In the genomic region with DNA sequence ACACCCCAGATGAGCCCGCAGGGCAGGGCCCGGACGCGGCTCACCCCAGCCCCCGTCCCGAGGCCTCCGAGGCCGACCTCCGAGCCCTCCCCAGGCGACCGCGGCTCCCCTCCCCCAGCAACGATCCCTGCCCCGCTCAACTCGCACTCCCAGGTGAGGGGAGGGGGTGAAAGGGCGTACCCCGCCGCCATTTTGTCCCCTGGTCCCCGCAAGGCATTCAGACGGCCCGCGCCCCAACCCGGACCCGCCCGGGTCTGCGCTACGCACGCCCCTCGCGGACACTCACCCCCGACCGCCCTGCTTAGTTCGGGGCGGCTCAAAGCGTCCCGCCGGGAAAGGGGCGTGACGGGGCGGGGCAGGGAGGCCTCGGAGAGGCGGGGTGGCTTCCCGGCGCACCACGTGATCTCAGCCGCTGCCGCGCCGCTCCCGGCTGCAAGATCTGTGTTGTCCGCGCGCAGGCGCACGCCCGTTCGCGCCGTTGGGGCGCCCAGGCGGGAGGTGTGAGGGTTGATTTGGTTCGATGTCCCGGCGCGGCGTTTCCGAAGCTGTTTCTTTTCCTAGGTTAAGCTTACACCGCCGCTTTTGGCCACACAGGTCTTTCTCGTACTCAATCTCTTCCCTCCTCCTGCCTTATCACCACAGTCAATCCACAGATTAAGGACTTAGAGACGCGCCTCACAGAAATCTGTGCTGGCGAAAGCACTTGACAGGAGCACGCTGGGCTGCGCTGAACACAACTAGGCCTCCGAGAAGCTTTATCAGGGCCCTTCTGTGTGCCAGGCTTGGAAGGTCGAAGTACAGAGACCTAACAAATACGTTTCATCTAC, we compare ENCODE assay signal across 1 cellular context.
TF ChIP-seq lines count a peak whose summit lies in the region.

A gene with protein sequence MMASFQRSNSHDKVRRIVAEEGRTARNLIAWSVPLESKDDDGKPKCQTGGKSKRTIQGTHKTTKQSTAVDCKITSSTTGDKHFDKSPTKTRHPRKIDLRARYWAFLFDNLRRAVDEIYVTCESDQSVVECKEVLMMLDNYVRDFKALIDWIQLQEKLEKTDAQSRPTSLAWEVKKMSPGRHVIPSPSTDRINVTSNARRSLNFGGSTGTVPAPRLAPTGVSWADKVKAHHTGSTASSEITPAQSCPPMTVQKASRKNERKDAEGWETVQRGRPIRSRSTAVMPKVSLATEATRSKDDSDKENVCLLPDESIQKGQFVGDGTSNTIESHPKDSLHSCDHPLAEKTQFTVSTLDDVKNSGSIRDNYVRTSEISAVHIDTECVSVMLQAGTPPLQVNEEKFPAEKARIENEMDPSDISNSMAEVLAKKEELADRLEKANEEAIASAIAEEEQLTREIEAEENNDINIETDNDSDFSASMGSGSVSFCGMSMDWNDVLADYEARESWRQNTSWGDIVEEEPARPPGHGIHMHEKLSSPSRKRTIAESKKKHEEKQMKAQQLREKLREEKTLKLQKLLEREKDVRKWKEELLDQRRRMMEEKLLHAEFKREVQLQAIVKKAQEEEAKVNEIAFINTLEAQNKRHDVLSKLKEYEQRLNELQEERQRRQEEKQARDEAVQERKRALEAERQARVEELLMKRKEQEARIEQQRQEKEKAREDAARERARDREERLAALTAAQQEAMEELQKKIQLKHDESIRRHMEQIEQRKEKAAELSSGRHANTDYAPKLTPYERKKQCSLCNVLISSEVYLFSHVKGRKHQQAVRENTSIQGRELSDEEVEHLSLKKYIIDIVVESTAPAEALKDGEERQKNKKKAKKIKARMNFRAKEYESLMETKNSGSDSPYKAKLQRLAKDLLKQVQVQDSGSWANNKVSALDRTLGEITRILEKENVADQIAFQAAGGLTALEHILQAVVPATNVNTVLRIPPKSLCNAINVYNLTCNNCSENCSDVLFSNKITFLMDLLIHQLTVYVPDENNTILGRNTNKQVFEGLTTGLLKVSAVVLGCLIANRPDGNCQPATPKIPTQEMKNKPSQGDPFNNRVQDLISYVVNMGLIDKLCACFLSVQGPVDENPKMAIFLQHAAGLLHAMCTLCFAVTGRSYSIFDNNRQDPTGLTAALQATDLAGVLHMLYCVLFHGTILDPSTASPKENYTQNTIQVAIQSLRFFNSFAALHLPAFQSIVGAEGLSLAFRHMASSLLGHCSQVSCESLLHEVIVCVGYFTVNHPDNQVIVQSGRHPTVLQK (N-terminal part only) (minus strand): TSS at position 328 of the 827 bp plus-strand sequence. CDS start 21,523 bp downstream, outside the sequence.

TF ChIP-seq in HepG2, 621 proteins besides CTCF, POLR2A, EP300 and RAD21 (continued from another document and continues in another):
- peak; percentile 80 for TF ChIP-seq IKZF5 (CRISPR knock-in tag; IDR thresholded peaks at IDR 0.05)
- TF ChIP-seq, protein P1, sequence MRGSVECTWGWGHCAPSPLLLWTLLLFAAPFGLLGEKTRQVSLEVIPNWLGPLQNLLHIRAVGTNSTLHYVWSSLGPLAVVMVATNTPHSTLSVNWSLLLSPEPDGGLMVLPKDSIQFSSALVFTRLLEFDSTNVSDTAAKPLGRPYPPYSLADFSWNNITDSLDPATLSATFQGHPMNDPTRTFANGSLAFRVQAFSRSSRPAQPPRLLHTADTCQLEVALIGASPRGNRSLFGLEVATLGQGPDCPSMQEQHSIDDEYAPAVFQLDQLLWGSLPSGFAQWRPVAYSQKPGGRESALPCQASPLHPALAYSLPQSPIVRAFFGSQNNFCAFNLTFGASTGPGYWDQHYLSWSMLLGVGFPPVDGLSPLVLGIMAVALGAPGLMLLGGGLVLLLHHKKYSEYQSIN (CRISPR knock-in tag; IDR thresholded peaks at IDR 0.05; ENCODE audit: borderline replicate concordance): no peak
- peak; percentile 97 for TF ChIP-seq NKX3-1 (CRISPR knock-in tag; IDR thresholded peaks at IDR 0.05)
- TF ChIP-seq ZFAT (CRISPR knock-in tag; conservative IDR thresholded peaks at IDR 0.05): 0 out of 2 replicates have a peak, but pooled peaks have one; percentile 50
- 0 out of 2 replicates have a peak, but pooled peaks have one; percentile 15 for TF ChIP-seq ZBTB21 (CRISPR knock-in tag; IDR thresholded peaks at IDR 0.05)
- peak; percentile 78; the same call in 1 of the 2 replicates for TF ChIP-seq ZNF251 (CRISPR knock-in tag; IDR thresholded peaks at IDR 0.05)
- TF ChIP-seq, protein P2, sequence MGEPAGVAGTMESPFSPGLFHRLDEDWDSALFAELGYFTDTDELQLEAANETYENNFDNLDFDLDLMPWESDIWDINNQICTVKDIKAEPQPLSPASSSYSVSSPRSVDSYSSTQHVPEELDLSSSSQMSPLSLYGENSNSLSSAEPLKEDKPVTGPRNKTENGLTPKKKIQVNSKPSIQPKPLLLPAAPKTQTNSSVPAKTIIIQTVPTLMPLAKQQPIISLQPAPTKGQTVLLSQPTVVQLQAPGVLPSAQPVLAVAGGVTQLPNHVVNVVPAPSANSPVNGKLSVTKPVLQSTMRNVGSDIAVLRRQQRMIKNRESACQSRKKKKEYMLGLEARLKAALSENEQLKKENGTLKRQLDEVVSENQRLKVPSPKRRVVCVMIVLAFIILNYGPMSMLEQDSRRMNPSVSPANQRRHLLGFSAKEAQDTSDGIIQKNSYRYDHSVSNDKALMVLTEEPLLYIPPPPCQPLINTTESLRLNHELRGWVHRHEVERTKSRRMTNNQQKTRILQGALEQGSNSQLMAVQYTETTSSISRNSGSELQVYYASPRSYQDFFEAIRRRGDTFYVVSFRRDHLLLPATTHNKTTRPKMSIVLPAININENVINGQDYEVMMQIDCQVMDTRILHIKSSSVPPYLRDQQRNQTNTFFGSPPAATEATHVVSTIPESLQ (CRISPR knock-in tag; conservative IDR thresholded peaks at IDR 0.05): no peak
- peak; percentile 70; the same call in 1 of the 2 replicates for TF ChIP-seq ZBTB38 (CRISPR knock-in tag; IDR thresholded peaks at IDR 0.05)
- TF ChIP-seq, protein P3, sequence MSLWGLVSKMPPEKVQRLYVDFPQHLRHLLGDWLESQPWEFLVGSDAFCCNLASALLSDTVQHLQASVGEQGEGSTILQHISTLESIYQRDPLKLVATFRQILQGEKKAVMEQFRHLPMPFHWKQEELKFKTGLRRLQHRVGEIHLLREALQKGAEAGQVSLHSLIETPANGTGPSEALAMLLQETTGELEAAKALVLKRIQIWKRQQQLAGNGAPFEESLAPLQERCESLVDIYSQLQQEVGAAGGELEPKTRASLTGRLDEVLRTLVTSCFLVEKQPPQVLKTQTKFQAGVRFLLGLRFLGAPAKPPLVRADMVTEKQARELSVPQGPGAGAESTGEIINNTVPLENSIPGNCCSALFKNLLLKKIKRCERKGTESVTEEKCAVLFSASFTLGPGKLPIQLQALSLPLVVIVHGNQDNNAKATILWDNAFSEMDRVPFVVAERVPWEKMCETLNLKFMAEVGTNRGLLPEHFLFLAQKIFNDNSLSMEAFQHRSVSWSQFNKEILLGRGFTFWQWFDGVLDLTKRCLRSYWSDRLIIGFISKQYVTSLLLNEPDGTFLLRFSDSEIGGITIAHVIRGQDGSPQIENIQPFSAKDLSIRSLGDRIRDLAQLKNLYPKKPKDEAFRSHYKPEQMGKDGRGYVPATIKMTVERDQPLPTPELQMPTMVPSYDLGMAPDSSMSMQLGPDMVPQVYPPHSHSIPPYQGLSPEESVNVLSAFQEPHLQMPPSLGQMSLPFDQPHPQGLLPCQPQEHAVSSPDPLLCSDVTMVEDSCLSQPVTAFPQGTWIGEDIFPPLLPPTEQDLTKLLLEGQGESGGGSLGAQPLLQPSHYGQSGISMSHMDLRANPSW (CRISPR knock-in tag; IDR thresholded peaks at IDR 0.05; ENCODE audit: borderline replicate concordance): no peak; the same call in 1 of the 2 replicates
- peak; percentile 65 for TF ChIP-seq ZNF12 (CRISPR knock-in tag; IDR thresholded peaks at IDR 0.05)
- no peak for TF ChIP-seq MBNL3 (CRISPR knock-in tag; conservative IDR thresholded peaks at IDR 0.05)
- TF ChIP-seq REST (IDR thresholded peaks at IDR 0.05; ENCODE audit: borderline replicate concordance in 1 of 2, low read depth in 1 of 2, low read length in 2 of 2): no peak
- peak; percentile 72 for TF ChIP-seq HNRNPLL (IDR thresholded peaks at IDR 0.05; ENCODE audit: low read depth, low read length, poor library complexity, severe bottlenecking)
- TF ChIP-seq TGIF2 (CRISPR knock-in tag; IDR thresholded peaks at IDR 0.05): peak; percentile 23; the same call in 1 of the 2 replicates
- TF ChIP-seq, protein P4, sequence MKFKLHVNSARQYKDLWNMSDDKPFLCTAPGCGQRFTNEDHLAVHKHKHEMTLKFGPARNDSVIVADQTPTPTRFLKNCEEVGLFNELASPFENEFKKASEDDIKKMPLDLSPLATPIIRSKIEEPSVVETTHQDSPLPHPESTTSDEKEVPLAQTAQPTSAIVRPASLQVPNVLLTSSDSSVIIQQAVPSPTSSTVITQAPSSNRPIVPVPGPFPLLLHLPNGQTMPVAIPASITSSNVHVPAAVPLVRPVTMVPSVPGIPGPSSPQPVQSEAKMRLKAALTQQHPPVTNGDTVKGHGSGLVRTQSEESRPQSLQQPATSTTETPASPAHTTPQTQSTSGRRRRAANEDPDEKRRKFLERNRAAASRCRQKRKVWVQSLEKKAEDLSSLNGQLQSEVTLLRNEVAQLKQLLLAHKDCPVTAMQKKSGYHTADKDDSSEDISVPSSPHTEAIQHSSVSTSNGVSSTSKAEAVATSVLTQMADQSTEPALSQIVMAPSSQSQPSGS (CRISPR knock-in tag; IDR thresholded peaks at IDR 0.05): peak; percentile 22; the same call in 1 of the 2 replicates
- TF ChIP-seq AGO2 (optimal IDR thresholded peaks at IDR 0.05; ENCODE audit: low read depth, low read length): peak; percentile 43
- no peak; the same call in 1 of the 2 replicates for TF ChIP-seq ZNF292 (CRISPR knock-in tag; IDR thresholded peaks at IDR 0.05; ENCODE audit: borderline replicate concordance, low read depth)
- peak; percentile 95 for TF ChIP-seq ZNF484 (CRISPR knock-in tag; IDR thresholded peaks at IDR 0.05; ENCODE audit: borderline replicate concordance, low read depth)
- TF ChIP-seq TRIM22 (IDR thresholded peaks at IDR 0.05): no peak
- 0 out of 2 replicates have a peak, but pooled peaks have one; percentile 85 for TF ChIP-seq CC2D1A (CRISPR knock-in tag; IDR thresholded peaks at IDR 0.05)
- no peak; the same call in 1 of the 2 replicates for TF ChIP-seq ZFP36L2 (CRISPR knock-in tag; IDR thresholded peaks at IDR 0.05)
- TF ChIP-seq ZBED4 (CRISPR knock-in tag; IDR thresholded peaks at IDR 0.05; ENCODE audit: borderline replicate concordance): no peak
- peak; percentile 90 for TF ChIP-seq ZNF224 (CRISPR knock-in tag; IDR thresholded peaks at IDR 0.05)
- TF ChIP-seq ZNF451 (CRISPR knock-in tag; IDR thresholded peaks at IDR 0.05): peak; percentile 96
- TF ChIP-seq ZNF567 (CRISPR knock-in tag; IDR thresholded peaks at IDR 0.05; ENCODE audit: borderline replicate concordance): 0 out of 2 replicates have a peak, but pooled peaks have one; percentile 58
